In genomic region chr5:148826082-148826971, GRCh38 we compare ENCODE assay signal across 8 cellular contexts. TPM values are rescaled to one million over a fixed set of nuclear protein-coding genes. Genes with fewer than 3 reads are reported as not detected.
DNase-seq lines count a peak whose midpoint lies in the region; ATAC-seq and TF ChIP-seq lines count a peak whose summit lies in the region.

Gene ADRB2, plus strand, starts transcription at chr5:148826611. Its CDS starts 221 bp downstream, at chr5:148826832.

- H3K27ac ChIP-seq in CD4-positive, alpha-beta T cell (ENCODE audit: low read depth, low read length), result peak within 1 kb of the TSS; percentile 53
- peak within 1 kb of the TSS; percentile 84 for H3K27ac ChIP-seq in HL-60 (replicated peaks)
- peak within 1 kb of the TSS; percentile 69 for H3K27ac ChIP-seq in PC-3 (ENCODE audit: low read length)

- CTCF ChIA-PET in CD4-positive, alpha-beta T cell (lab: Charles Lee), result no interaction called here
- CTCF ChIA-PET in PC-3 (lab: Charles Lee), result interaction anchor here (0.6 to 2.3 kb wide), 10 partner anchors 19 to 489 kb away, joined by 3 to 20 read pairs (median 6); no protein-coding TSS in a partner anchor

- peaks cover 52% of the 10 kb centered on the region for H3K4me1 ChIP-seq in PC-3 (ENCODE audit: insufficient read depth, low read length)

- no peaks in the 10 kb centered on the region for H3F3A ChIP-seq in PC-3 (ENCODE audit: low read length, unreplicated experiment)

- H3K36me3 ChIP-seq in PC-3 (ENCODE audit: low read depth, low read length), result no peaks in the 10 kb centered on the region

- H3K4me1 Mint-ChIP-seq in CD4-positive, alpha-beta T cell (ENCODE audit: low read depth), result peaks cover 30% of the 10 kb centered on the region
- H3K4me1 Mint-ChIP-seq in activated T-helper 2 cell treated with anti-CD3 and anti-CD28 coated beads, Interferon-gamma antibody, Interleukin-2, Interleukin-4, amounts not matched to agents 10 μg/mL and 5 μg/mL and 100 μg/mL, durations not matched to agents 14 hours and 24 hours and 36 hours (ENCODE audit: low read depth), result peaks cover 18% of the 10 kb centered on the region
- H3K4me1 Mint-ChIP-seq in natural killer cell, result peaks cover 41 to 60% of the 10 kb centered on the region in 2 donors

- BruUV-seq in PC-3 (replicated peaks; lab: Mats Ljungman, UMichigan), result no TSS peak

- no peak for TF ChIP-seq CTCF in CD4-positive, alpha-beta T cell (IDR thresholded peaks at IDR 0.05)
- TF ChIP-seq CTCF in HL-60 (IDR thresholded peaks at IDR 0.05; ENCODE audit: insufficient read depth, low read length), result no peak
- TF ChIP-seq CTCF in PC-3 (conservative IDR thresholded peaks at IDR 0.05; ENCODE audit: low read depth, low read length), result no peak
- no peak for TF ChIP-seq CTCF in natural killer cell (IDR thresholded peaks at IDR 0.05)

- H3K4me3 Mint-ChIP-seq in CD4-positive, alpha-beta T cell, result peak within 1 kb of the TSS; percentile 84
- H3K4me3 Mint-ChIP-seq in activated T-helper 2 cell treated with anti-CD3 and anti-CD28 coated beads, Interferon-gamma antibody, Interleukin-2, Interleukin-4, amounts not matched to agents 10 μg/mL and 5 μg/mL and 100 μg/mL, durations not matched to agents 14 hours and 24 hours and 36 hours (ENCODE audit: low read depth), result peak within 1 kb of the TSS; percentile 85
- peak within 1 kb of the TSS; percentile 98 for H3K4me3 Mint-ChIP-seq in natural killer cell

- H3K4me3 ChIP-seq in HL-60 (replicated peaks; ENCODE audit: insufficient read depth, low read length) (peak within 1 kb of the TSS; percentile 72), PC-3 (ENCODE audit: low read length) (peak within 1 kb of the TSS; percentile 73)

- DNase-seq in CD4-positive, alpha-beta T cell, result peak; percentile 70 to 85 (median 79)
- DNase-seq in HL-60 (ENCODE audit: low read depth in 1 of 2, low spot score in 1 of 2) (peak; percentile 92 to 97), PC-3 (peak; percentile 100), fibroblast of peridontal ligament (ENCODE audit: extremely low read depth) (peak; percentile 81), natural killer cell (peak; percentile 92)
- peak; percentile 85 for DNase-seq in activated T-helper 2 cell treated with anti-CD3 and anti-CD28 coated beads, Interferon-gamma antibody, Interleukin-2, Interleukin-4, amounts not matched to agents 10 μg/mL and 5 μg/mL and 100 μg/mL, durations not matched to agents 14 hours and 24 hours and 36 hours (ENCODE audit: low spot score)
- DNase-seq in stimulated activated naive CD4-positive, alpha-beta T cell (lab: John Stamatoyannopoulos, UW), result peak; percentile 69 to 84 (median 76)

- no peaks in the 10 kb centered on the region for H3K9me3 Mint-ChIP-seq in CD4-positive, alpha-beta T cell
- no peaks in the 10 kb centered on the region for H3K9me3 Mint-ChIP-seq in activated T-helper 2 cell treated with anti-CD3 and anti-CD28 coated beads, Interferon-gamma antibody, Interleukin-2, Interleukin-4, amounts not matched to agents 10 μg/mL and 5 μg/mL and 100 μg/mL, durations not matched to agents 14 hours and 24 hours and 36 hours
- H3K9me3 Mint-ChIP-seq in natural killer cell, result no peaks in the 10 kb centered on the region

- peak within 1 kb of the TSS; percentile 32 for H3K27ac Mint-ChIP-seq in CD4-positive, alpha-beta T cell
- peak within 1 kb of the TSS; percentile 62 for H3K27ac Mint-ChIP-seq in activated T-helper 2 cell treated with anti-CD3 and anti-CD28 coated beads, Interferon-gamma antibody, Interleukin-2, Interleukin-4, amounts not matched to agents 10 μg/mL and 5 μg/mL and 100 μg/mL, durations not matched to agents 14 hours and 24 hours and 36 hours
- H3K27ac Mint-ChIP-seq in natural killer cell, result peak within 1 kb of the TSS; percentile 89 to 91

- H3K9me2 ChIP-seq in PC-3 (replicated peaks; ENCODE audit: low read length), result no peaks in the 10 kb centered on the region

- peaks cover 13% of the 10 kb centered on the region for H3K27me3 Mint-ChIP-seq in CD4-positive, alpha-beta T cell
- peaks cover 67% of the 10 kb centered on the region for H3K27me3 Mint-ChIP-seq in activated T-helper 2 cell treated with anti-CD3 and anti-CD28 coated beads, Interferon-gamma antibody, Interleukin-2, Interleukin-4, amounts not matched to agents 10 μg/mL and 5 μg/mL and 100 μg/mL, durations not matched to agents 14 hours and 24 hours and 36 hours (ENCODE audit: low read depth)
- H3K27me3 Mint-ChIP-seq in natural killer cell (ENCODE audit: low read depth in 2 of 2), result no peaks in the 10 kb centered on the region

- H4K20me1 ChIP-seq in PC-3 (ENCODE audit: low read length), result peaks cover 47% of the 10 kb centered on the region

- H3K27me3 ChIP-seq in CD4-positive, alpha-beta T cell (ENCODE audit: control insufficient read depth, insufficient read depth, low read length), result no peaks in the 10 kb centered on the region
- H3K27me3 ChIP-seq in HL-60 (ENCODE audit: insufficient read depth, poor library complexity, severe bottlenecking) (no peaks in the 10 kb centered on the region), PC-3 (ENCODE audit: low read length) (no peaks in the 10 kb centered on the region)

- peak; percentile 86 for ATAC-seq in CD4-positive, alpha-beta T cell (ENCODE audit: poor library complexity)
- ATAC-seq in GM19467 (IDR thresholded peaks at IDR 0.05; ENCODE audit: unreplicated experiment) (peak; percentile 97), PC-3 (peak; percentile 83), natural killer cell (peak; percentile 88 to 96 (median 90))

- H3K36me3 Mint-ChIP-seq in CD4-positive, alpha-beta T cell (ENCODE audit: low read depth), result no peaks in the 10 kb centered on the region
- H3K36me3 Mint-ChIP-seq in activated T-helper 2 cell treated with anti-CD3 and anti-CD28 coated beads, Interferon-gamma antibody, Interleukin-2, Interleukin-4, amounts not matched to agents 10 μg/mL and 5 μg/mL and 100 μg/mL, durations not matched to agents 14 hours and 24 hours and 36 hours (ENCODE audit: low read depth), result no peaks in the 10 kb centered on the region
- peaks cover 32% of the 10 kb centered on the region for H3K36me3 Mint-ChIP-seq in natural killer cell

- peak within 1 kb of the TSS; percentile 89 for H3K4me2 ChIP-seq in PC-3 (ENCODE audit: low read length)

- H3K9ac ChIP-seq in PC-3 (ENCODE audit: low read length), result peak within 1 kb of the TSS; percentile 53

- H3K9me3 ChIP-seq in CD4-positive, alpha-beta T cell (ENCODE audit: control insufficient read depth, low read length), result no peaks in the 10 kb centered on the region
- H3K9me3 ChIP-seq in PC-3 (ENCODE audit: low read length), result no peaks in the 10 kb centered on the region

- intact Hi-C loops in CD4-positive, alpha-beta T cell (cut with DNase I, micrococcal nuclease), result loop anchor here (5.0 to 10.0 kb wide), 5 partner anchors 94 to 728 kb away; partner anchors contain the start of genes CSNK1A1 (in 1 of the 2) and FBXO38 (in 1 of the 2)
- intact Hi-C loops in PC-3 (cut with micrococcal nuclease), result loop anchor here (1.0 to 5.0 kb wide), 10 partner anchors 50 to 441 kb away; no protein-coding TSS in a partner anchor
- intact Hi-C loops in activated T-helper 2 cell treated with anti-CD3 and anti-CD28 coated beads, Interferon-gamma antibody, Interleukin-2, Interleukin-4, amounts not matched to agents 10 μg/mL and 5 μg/mL and 100 μg/mL, durations not matched to agents 14 hours and 24 hours and 36 hours (cut with micrococcal nuclease), result loop anchor here (1.0 to 10.0 kb wide), 4 partner anchors 18 to 168 kb away; no protein-coding TSS in a partner anchor
- intact Hi-C loops in natural killer cell (cut with micrococcal nuclease), result loop anchor here (1.0 to 5.0 kb wide), 4 partner anchors 18 to 84 kb away; no protein-coding TSS in a partner anchor

- POLR2A ChIA-PET in CD4-positive, alpha-beta T cell (lab: Charles Lee), result interaction anchor here (0.8 to 1.3 kb wide), 7 partner anchors 13 to 131 kb away, joined by 3 to 4 read pairs (median 4); no protein-coding TSS in a partner anchor
- POLR2A ChIA-PET in PC-3 (lab: Charles Lee; ENCODE audit: unreplicated experiment), result interaction anchor here (0.5 to 1.3 kb wide), 22 partner anchors 16 to 439 kb away, joined by 3 to 21 read pairs (median 4); no protein-coding TSS in a partner anchor

- peak within 1 kb of the TSS; percentile 83 for H2AFZ ChIP-seq in PC-3 (ENCODE audit: low read length)

- peaks cover 49% of the 10 kb centered on the region for H3K79me2 ChIP-seq in PC-3 (ENCODE audit: low read length)

RNA-seq across cellular contexts. Expression of gene ADRB2, which starts in this region (rescaled TPM):
- total RNA-seq in CD4-positive, alpha-beta T cell, result 1 to 10 TPM; 1.2 to 1.6 TPM
- total RNA-seq in PC-3 (2014; rRNA removed) (41.1 and 42.1 TPM in 2 replicates), natural killer cell (10 to 100 TPM; 47.1 to 78.9 (median 60.7) TPM)
- 0.21 and 0.30 TPM in 2 replicates for total RNA-seq in activated T-helper 2 cell treated with anti-CD3 and anti-CD28 coated beads, Interferon-gamma antibody, Interleukin-2, Interleukin-4, amounts not matched to agents 10 μg/mL and 5 μg/mL and 100 μg/mL, durations not matched to agents 14 hours and 24 hours and 36 hours

Comparison
In these comparisons a context has a peak if more than half of its experiments do, and no peak if none do; other contexts are left out.
1. Peak in every context shown above with its lines: DNase-seq, ATAC-seq, H3K4me3 ChIP-seq and H3K27ac ChIP-seq.
2. RNA of gene ADRB2 (total RNA-seq): 47.1 to 78.9 TPM in natural killer cell and 41.1 to 42.1 TPM in PC-3; 1.2 to 1.6 TPM in CD4-positive, alpha-beta T cell and 0.21 to 0.30 TPM in activated T-helper 2 cell treated with anti-CD3 and anti-CD28 coated beads, Interferon-gamma antibody, Interleukin-2, Interleukin-4, amounts not matched to agents 10 μg/mL and 5 μg/mL and 100 μg/mL, durations not matched to agents 14 hours and 24 hours and 36 hours; every median in the first group is over 10 times any median in the second.
3. Peak in DNase-seq in activated T-helper 2 cell treated with anti-CD3 and anti-CD28 coated beads, Interferon-gamma antibody, Interleukin-2, Interleukin-4, amounts not matched to agents 10 μg/mL and 5 μg/mL and 100 μg/mL, durations not matched to agents 14 hours and 24 hours and 36 hours; RNA of the gene not detected or under 1 TPM.
4. H3K27ac Mint-ChIP-seq: peak in every context shown above with its lines; median percentile 90 in natural killer cell; 62 in activated T-helper 2 cell treated with anti-CD3 and anti-CD28 coated beads, Interferon-gamma antibody, Interleukin-2, Interleukin-4, amounts not matched to agents 10 μg/mL and 5 μg/mL and 100 μg/mL, durations not matched to agents 14 hours and 24 hours and 36 hours; 32 in CD4-positive, alpha-beta T cell.